Comparison of ENCODE assay signal across 9 cellular contexts in genomic region chr12:13171921-13172859, GRCh38. TPM values are rescaled to one million over a fixed set of nuclear protein-coding genes. Genes with fewer than 3 reads are reported as not detected.
DNase-seq lines count a peak whose midpoint lies in the region; ATAC-seq and TF ChIP-seq lines count a peak whose summit lies in the region.
"Had no signal": no experiment of that assay in that cellular context is flagged by ENCODE, and none has a peak within 500 bp of the region (broad histone marks: within the 10 kb centered on the region; RNA-seq: fewer than 3 reads in every experiment).

No MANE protein-coding gene starts in this region.

- H3K27me3 Mint-ChIP-seq in osteocyte (ENCODE audit: unreplicated experiment) = no peaks in the 10 kb centered on the region

- no peak for TF ChIP-seq CTCF in GM10266 (IDR thresholded peaks at IDR 0.05; ENCODE audit: control insufficient read depth, insufficient read depth, low read depth, missing control alignments)
- no peak for TF ChIP-seq CTCF in osteocyte (IDR thresholded peaks at IDR 0.05)

- H3K4me1 Mint-ChIP-seq in osteocyte (ENCODE audit: unreplicated experiment) = peaks cover 56% of the 10 kb centered on the region

- DNase-seq in GM10266 (ENCODE audit: extremely low spot score) (peak; percentile 18), dermis blood vessel endothelial cell (peak; percentile 18), osteocyte (ENCODE audit: extremely low spot score, unreplicated experiment) (peak; percentile 85), NOMO-1 treated with DMSO at 0.1 percent for 48 hours (lab: John Stamatoyannopoulos, UW; ENCODE audit: unreplicated experiment) (no peak), SK-N-DZ (ENCODE audit: low spot score) (no peak), CD1c-positive myeloid dendritic cell (ENCODE audit: extremely low spot score) (no peak)
- DNase-seq in stimulated activated CD4-positive, alpha-beta T cell treated with anti-CD3 and anti-CD28 coated beads, Interleukin-4, amount 100 ng/mL, for 1 hour = no peak
- DNase-seq: activated CD4-positive, alpha-beta T cell treated with anti-CD3 and anti-CD28 coated beads, Interleukin-2, amount 10 ng/mL, durations not matched to agents 7 days and 5 days had no signal

- peak; percentile 48 for ATAC-seq in HG03432 (IDR thresholded peaks at IDR 0.05; ENCODE audit: unreplicated experiment)

- H3K27ac Mint-ChIP-seq in osteocyte (ENCODE audit: unreplicated experiment) = peak overlapping the region; percentile 90
- H3K27ac Mint-ChIP-seq: activated CD4-positive, alpha-beta T cell treated with anti-CD3 and anti-CD28 coated beads, Interleukin-2, amount 10 ng/mL, durations not matched to agents 7 days and 5 days had no signal

- no peak overlapping the region for H3K4me3 Mint-ChIP-seq in osteocyte (ENCODE audit: unreplicated experiment)
- H3K4me3 Mint-ChIP-seq: activated CD4-positive, alpha-beta T cell treated with anti-CD3 and anti-CD28 coated beads, Interleukin-2, amount 10 ng/mL, durations not matched to agents 7 days and 5 days had no signal

- no peaks in the 10 kb centered on the region for H3K36me3 Mint-ChIP-seq in osteocyte (ENCODE audit: unreplicated experiment)

- H3K9me3 Mint-ChIP-seq in osteocyte (ENCODE audit: unreplicated experiment) = no peaks in the 10 kb centered on the region

RNA-seq across cellular contexts. Expression of gene EMP1, which starts 24.3 kb away (rescaled TPM):
- total RNA-seq in dermis blood vessel endothelial cell (318 and 336 TPM in 2 replicates), osteocyte (163 and 170 TPM in 2 replicates)
- polyA plus RNA-seq in SK-N-DZ (2014; cell fraction: cytosol; rRNA removed) = 0.02 TPM in 1 of 2 replicates, not detected in the other
- polyA plus RNA-seq in SK-N-DZ (2014; cell fraction: nucleus; rRNA removed) = 0.06 TPM in 1 of 2 replicates, not detected in the other

Comparison
In these comparisons a context has a peak if more than half of its experiments do, and no peak if none do; other contexts are left out.
1. DNase-seq: peak in GM10266 (single experiment), dermis blood vessel endothelial cell (single experiment) and osteocyte (single experiment); none in stimulated activated CD4-positive, alpha-beta T cell treated with anti-CD3 and anti-CD28 coated beads, Interleukin-4, amount 100 ng/mL, for 1 hour (single experiment), NOMO-1 treated with DMSO at 0.1 percent for 48 hours (single experiment), SK-N-DZ (single experiment) and CD1c-positive myeloid dendritic cell (single experiment).